7 cellular contexts compared by ENCODE assay signal in the genomic region with DNA sequence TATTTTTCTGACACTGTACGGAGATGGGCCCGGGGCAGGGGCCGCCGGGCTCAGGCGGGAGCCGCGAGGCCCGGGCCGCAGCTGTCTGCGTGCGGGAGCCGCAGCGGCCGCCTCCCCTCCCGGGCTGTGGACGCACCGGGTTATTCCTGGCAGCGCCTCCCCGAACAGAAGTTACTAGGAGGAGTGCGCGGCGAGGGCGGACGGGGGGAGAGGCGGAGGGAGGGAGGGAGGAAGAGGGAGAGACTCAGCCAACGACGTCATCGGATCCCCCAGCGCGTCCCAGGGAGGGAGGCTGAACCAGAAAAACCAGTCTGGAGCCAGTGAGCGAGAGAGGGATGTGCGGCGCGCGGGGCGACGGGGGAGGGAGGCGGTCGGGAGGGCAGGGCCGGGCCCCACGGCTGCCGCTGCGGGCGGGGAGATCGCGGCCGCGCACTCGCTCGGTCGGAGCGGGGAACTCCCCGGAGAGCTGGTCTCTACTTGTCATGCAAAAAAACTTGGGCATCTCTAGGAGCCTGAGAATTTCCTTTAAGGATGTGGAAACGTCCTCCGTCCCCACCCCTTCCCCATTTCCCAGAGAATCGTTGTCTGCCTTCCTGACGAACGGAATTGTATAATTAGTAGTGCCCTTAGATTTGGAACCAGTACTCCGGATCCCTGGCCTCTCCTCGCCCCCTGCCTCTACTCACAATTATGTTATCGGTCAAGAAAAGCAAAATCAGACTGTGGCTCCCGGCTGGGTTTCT. TPM values are rescaled to one million over a fixed set of nuclear protein-coding genes. Genes with fewer than 3 reads are reported as not detected.
DNase-seq lines count a peak whose midpoint lies in the region; ATAC-seq and TF ChIP-seq lines count a peak whose summit lies in the region.

No MANE protein-coding gene starts in this region.

- POLR2A ChIA-PET in activated CD4-positive, alpha-beta T cell treated with anti-CD3 and anti-CD28 coated beads for 36 hours (lab: Charles Lee) = interaction anchor here (0.6 to 2.3 kb wide), 10 partner anchors 16 to 163 kb away, joined by 3 to 17 read pairs (median 4); no protein-coding TSS in a partner anchor

- peak overlapping the region; percentile 78 for H3K4me3 ChIP-seq in kidney epithelial cell (ENCODE audit: low read depth, low read length)

- peak overlapping the region; percentile 96 for H3K4me3 Mint-ChIP-seq in activated CD4-positive, alpha-beta T cell treated with anti-CD3 and anti-CD28 coated beads for 36 hours

- DNase-seq in NCI-H2196 treated with DMSO at 0.1 percent for 48 hours (lab: John Stamatoyannopoulos, UW; ENCODE audit: unreplicated experiment) = peak; percentile 93
- peak; percentile 96 for DNase-seq in activated CD4-positive, alpha-beta T cell treated with anti-CD3 and anti-CD28 coated beads for 36 hours
- DNase-seq in cerebellum (ENCODE audit: low spot score) = peak; percentile 92
- peak; percentile 85 for DNase-seq in kidney epithelial cell (ENCODE audit: low read depth)
- peak; percentile 76 to 91 (median 90) for DNase-seq in stimulated activated CD4-positive, alpha-beta T cell treated with anti-CD3 and anti-CD28 coated beads, Interleukin-12 subunit alpha, Interleukin-12 subunit beta, amount 100 ng/mL, for 48 hours (ENCODE audit: low read depth in 2 of 3, low spot score in 1 of 3)

- H3K27me3 Mint-ChIP-seq in activated CD4-positive, alpha-beta T cell treated with anti-CD3 and anti-CD28 coated beads for 36 hours = no peaks in the 10 kb centered on the region

- intact Hi-C loops in activated CD4-positive, alpha-beta T cell treated with anti-CD3 and anti-CD28 coated beads for 36 hours (cut with DNase I, micrococcal nuclease) = loop anchor here (2.0 to 10.0 kb wide), 7 partner anchors 114 to 1208 kb away; partner anchors contain the start of genes ADAT2 (in 1 of the 2), AIG1 (in 1 of the 2), NMBR (in 1 of the 2) and PEX3 (in 1 of the 2)

- H3K27me3 ChIP-seq in kidney epithelial cell (ENCODE audit: control insufficient read depth, insufficient read depth, low read length) = no peaks in the 10 kb centered on the region

- CTCF ChIA-PET in activated CD4-positive, alpha-beta T cell treated with anti-CD3 and anti-CD28 coated beads for 36 hours (lab: Charles Lee) = interaction anchor here (0.7 to 1.5 kb wide), 5 partner anchors 18 to 109 kb away, joined by 3 read pairs; no protein-coding TSS in a partner anchor

- H3K27ac Mint-ChIP-seq in activated CD4-positive, alpha-beta T cell treated with anti-CD3 and anti-CD28 coated beads for 36 hours = peak overlapping the region; percentile 96

- H3K4me1 Mint-ChIP-seq in activated CD4-positive, alpha-beta T cell treated with anti-CD3 and anti-CD28 coated beads for 36 hours = peaks cover 27% of the 10 kb centered on the region

- peaks cover 8% of the 10 kb centered on the region for H3K36me3 Mint-ChIP-seq in activated CD4-positive, alpha-beta T cell treated with anti-CD3 and anti-CD28 coated beads for 36 hours (ENCODE audit: low read depth)

- ATAC-seq in GM18511 (IDR thresholded peaks at IDR 0.05; ENCODE audit: unreplicated experiment) (peak; percentile 33), HG03064 (IDR thresholded peaks at IDR 0.05; ENCODE audit: low read depth, unreplicated experiment) (peak; percentile 22)
- peak; percentile 47 for ATAC-seq in activated CD4-positive, alpha-beta T cell treated with anti-CD3 and anti-CD28 coated beads for 36 hours

- H3K36me3 ChIP-seq in kidney epithelial cell (ENCODE audit: control insufficient read depth, insufficient read depth, low read length) = no peaks in the 10 kb centered on the region

- H3K9me3 Mint-ChIP-seq in activated CD4-positive, alpha-beta T cell treated with anti-CD3 and anti-CD28 coated beads for 36 hours (ENCODE audit: low read depth) = no peaks in the 10 kb centered on the region

- TF ChIP-seq CTCF in kidney epithelial cell (IDR thresholded peaks at IDR 0.05; ENCODE audit: insufficient read depth, low read length, poor library complexity, severe bottlenecking) = no peak

RNA-seq across cellular contexts. Expression of gene HIVEP2, which starts 1.4 kb away (rescaled TPM):
- 10 to 100 TPM; 30.7 to 33.6 TPM for total RNA-seq in activated CD4-positive, alpha-beta T cell treated with anti-CD3 and anti-CD28 coated beads for 36 hours
- total RNA-seq in cerebellum = 31.3 TPM
- total RNA-seq in kidney epithelial cell = 24.6 and 26.6 TPM in 2 replicates

Comparison
In these comparisons a context has a peak if more than half of its experiments do, and no peak if none do; other contexts are left out.
1. Peak in every context shown above with its lines: DNase-seq, ATAC-seq and H3K4me3 ChIP-seq.